Comparison of ENCODE assay signal across 18 cellular contexts in genomic region chr1:221141606-221142285, GRCh38.
DNase-seq lines count a peak whose midpoint lies in the region; ATAC-seq and TF ChIP-seq lines count a peak whose summit lies in the region.
"Had no signal": no experiment of that assay in that cellular context is flagged by ENCODE, and none has a peak within 500 bp of the region (broad histone marks: within the 10 kb centered on the region; RNA-seq: fewer than 3 reads in every experiment).

No MANE protein-coding gene starts in this region.

- H2BK15ac ChIP-seq in mesenchymal stem cell (ENCODE audit: low read depth, poor library complexity, severe bottlenecking): no peak overlapping the region

- TF ChIP-seq CTCF in retinal pigment epithelial cell (conservative IDR thresholded peaks at IDR 0.05; ENCODE audit: low read depth, low read length): no peak

- H4K91ac ChIP-seq in mesenchymal stem cell (ENCODE audit: low read length): no peak overlapping the region

- no peak overlapping the region for H3K27ac ChIP-seq in mesenchymal stem cell (ENCODE audit: low read length, poor library complexity, severe bottlenecking)
- H3K27ac ChIP-seq: BLaER1 had no signal

- ATAC-seq in stimulated activated effector memory CD8-positive, alpha-beta T cell treated with anti-CD3 and anti-CD28 coated beads, Interleukin-12 subunit alpha, Interleukin-12 subunit beta, amount 100 ng/mL, for 72 hours: no peak
- ATAC-seq in activated naive CD4-positive, alpha-beta T cell treated with anti-CD3 and anti-CD28 coated beads, Interleukin-2, amount 50 U/mL, for 72 hours: no peak
- no peak for ATAC-seq in HG02852 (IDR thresholded peaks at IDR 0.05; ENCODE audit: unreplicated experiment)
- ATAC-seq: GM12878, SK-N-SH treated with all-trans-retinoic acid at 6 μM for 48 hours had no signal

- peak overlapping the region in 1 of 2 experiments; percentile 29 for H2BK12ac ChIP-seq in mesenchymal stem cell (ENCODE audit: low read length in 2 of 2)

- H3K4me3 ChIP-seq in mesenchymal stem cell (ENCODE audit: insufficient read depth in 1 of 2, low read depth in 1 of 2, low read length in 2 of 2): no peak overlapping the region
- H3K4me3 ChIP-seq in retinal pigment epithelial cell (ENCODE audit: low read length): no peak overlapping the region
- H3K4me3 ChIP-seq: BLaER1, GM12878 had no signal

- no peak overlapping the region for H2BK5ac ChIP-seq in mesenchymal stem cell (ENCODE audit: low read depth, low read length, poor library complexity, severe bottlenecking)

- H3K4me1 ChIP-seq in mesenchymal stem cell (ENCODE audit: control insufficient read depth, insufficient read depth, low read depth, low read length): peaks cover 2% of the 10 kb centered on the region
- H3K4me1 ChIP-seq: BLaER1 had no signal

- peaks cover 7% of the 10 kb centered on the region for H3K9me3 Mint-ChIP-seq in stimulated activated effector memory CD8-positive, alpha-beta T cell treated with anti-CD3 and anti-CD28 coated beads, Interleukin-12 subunit alpha, Interleukin-12 subunit beta, amount 100 ng/mL, for 72 hours
- peaks cover 11 to 16% of the 10 kb centered on the region in 2 donors for H3K9me3 Mint-ChIP-seq in activated naive CD4-positive, alpha-beta T cell treated with anti-CD3 and anti-CD28 coated beads, Interleukin-2, amount 50 U/mL, for 72 hours

- H3K9ac ChIP-seq in mesenchymal stem cell (ENCODE audit: low read length): no peak overlapping the region
- H3K9ac ChIP-seq: BLaER1 had no signal

- no peak overlapping the region for H3K18ac ChIP-seq in mesenchymal stem cell (ENCODE audit: low read depth in 1 of 2, low read length in 2 of 2)

- no peaks in the 10 kb centered on the region for H3K36me3 Mint-ChIP-seq in stimulated activated effector memory CD8-positive, alpha-beta T cell treated with anti-CD3 and anti-CD28 coated beads, Interleukin-12 subunit alpha, Interleukin-12 subunit beta, amount 100 ng/mL, for 72 hours
- H3K36me3 Mint-ChIP-seq in activated naive CD4-positive, alpha-beta T cell treated with anti-CD3 and anti-CD28 coated beads, Interleukin-2, amount 50 U/mL, for 72 hours: peaks cover 5 to 11% of the 10 kb centered on the region in 2 donors
- H3K36me3 Mint-ChIP-seq: CD8-positive, alpha-beta memory T cell had no signal

- no peaks in the 10 kb centered on the region for H3K27me3 ChIP-seq in mesenchymal stem cell (ENCODE audit: control insufficient read depth in 1 of 2, insufficient read depth in 1 of 2, low read length in 2 of 2)
- H3K27me3 ChIP-seq: BLaER1 had no signal

- H3K27ac Mint-ChIP-seq in stimulated activated effector memory CD8-positive, alpha-beta T cell treated with anti-CD3 and anti-CD28 coated beads, Interleukin-12 subunit alpha, Interleukin-12 subunit beta, amount 100 ng/mL, for 72 hours: no peak overlapping the region
- no peak overlapping the region for H3K27ac Mint-ChIP-seq in activated naive CD4-positive, alpha-beta T cell treated with anti-CD3 and anti-CD28 coated beads, Interleukin-2, amount 50 U/mL, for 72 hours
- H3K27ac Mint-ChIP-seq: CD8-positive, alpha-beta memory T cell had no signal

- H3K4me3 Mint-ChIP-seq in stimulated activated effector memory CD8-positive, alpha-beta T cell treated with anti-CD3 and anti-CD28 coated beads, Interleukin-12 subunit alpha, Interleukin-12 subunit beta, amount 100 ng/mL, for 72 hours: no peak overlapping the region
- H3K4me3 Mint-ChIP-seq: CD8-positive, alpha-beta memory T cell had no signal

- H3K79me1 ChIP-seq in mesenchymal stem cell (replicated peaks; ENCODE audit: low read length, poor library complexity, severe bottlenecking): no peaks in the 10 kb centered on the region

- no peaks in the 10 kb centered on the region for H3K36me3 ChIP-seq in mesenchymal stem cell (ENCODE audit: control insufficient read depth in 1 of 2, insufficient read depth in 2 of 2, low read depth in 1 of 2, low read length in 2 of 2)
- H3K36me3 ChIP-seq: BLaER1 had no signal

- no peak overlapping the region for H3K4me2 ChIP-seq in mesenchymal stem cell (ENCODE audit: low read length, poor library complexity, severe bottlenecking)
- H3K4me2 ChIP-seq: BLaER1 had no signal

- H2BK120ac ChIP-seq in mesenchymal stem cell (ENCODE audit: low read depth, low read length): no peak overlapping the region

- no peaks in the 10 kb centered on the region for H3K4me1 Mint-ChIP-seq in stimulated activated effector memory CD8-positive, alpha-beta T cell treated with anti-CD3 and anti-CD28 coated beads, Interleukin-12 subunit alpha, Interleukin-12 subunit beta, amount 100 ng/mL, for 72 hours
- H3K4me1 Mint-ChIP-seq: CD8-positive, alpha-beta memory T cell had no signal

- no peak overlapping the region for H2AK5ac ChIP-seq in mesenchymal stem cell (ENCODE audit: low read length, severe bottlenecking)

- H4K8ac ChIP-seq in mesenchymal stem cell (ENCODE audit: low read length): no peak overlapping the region

- no peak overlapping the region for H3K4ac ChIP-seq in mesenchymal stem cell (ENCODE audit: low read depth in 1 of 2, low read length in 2 of 2)

- WGBS in mesenchymal stem cell: 47% methylated on average over 5 of the region's 6 CpGs

- no peak overlapping the region for H2AFZ ChIP-seq in mesenchymal stem cell (ENCODE audit: low read depth, low read length)

- H3K23ac ChIP-seq in mesenchymal stem cell (ENCODE audit: low read length in 2 of 2): no peak overlapping the region

- no peak overlapping the region for H3K14ac ChIP-seq in mesenchymal stem cell (ENCODE audit: low read length in 2 of 2)

- DNase-seq in ELF-1 (ENCODE audit: low read depth, low spot score): peak; percentile 9
- peak; percentile 65 for DNase-seq in dermis blood vessel endothelial cell
- peak; percentile 35 for DNase-seq in mesenchymal stem cell
- DNase-seq in retinal pigment epithelial cell (ENCODE audit: low read depth): peak; percentile 72
- no peak for DNase-seq in stimulated activated effector memory CD8-positive, alpha-beta T cell treated with anti-CD3 and anti-CD28 coated beads, Interleukin-12 subunit alpha, Interleukin-12 subunit beta, amount 100 ng/mL, for 72 hours (ENCODE audit: low spot score in 2 of 2)
- no peak for DNase-seq in NCI-H524 (lab: John Stamatoyannopoulos, UW)
- DNase-seq in activated naive CD4-positive, alpha-beta T cell treated with anti-CD3 and anti-CD28 coated beads, Interleukin-2, amount 50 U/mL, for 72 hours (ENCODE audit: low spot score in 2 of 2): no peak
- DNase-seq: CD8-positive, alpha-beta memory T cell; DMS79 treated with DMSO at 0.1 percent for 48 hours; GDM1; NCI-H1092; NCI-H2081 treated with DMSO at 0.1 percent for 48 hours; NCI-H526 treated with DMSO at 0.1 percent for 48 hours; SHP77 treated with DMSO at 0.1 percent for 48 hours had no signal

- peaks cover 5% of the 10 kb centered on the region for H3K9me3 ChIP-seq in mesenchymal stem cell (ENCODE audit: control insufficient read depth, low read length)
- H3K9me3 ChIP-seq: BLaER1 had no signal

Comparison
In these comparisons a context has a peak if more than half of its experiments do, and no peak if none do; other contexts are left out.
1. DNase-seq: peak in ELF-1 (single experiment), dermis blood vessel endothelial cell (single experiment), mesenchymal stem cell (single experiment) and retinal pigment epithelial cell (single experiment); none in stimulated activated effector memory CD8-positive, alpha-beta T cell treated with anti-CD3 and anti-CD28 coated beads, Interleukin-12 subunit alpha, Interleukin-12 subunit beta, amount 100 ng/mL, for 72 hours (0 of 2), NCI-H524 (0 of 2) and activated naive CD4-positive, alpha-beta T cell treated with anti-CD3 and anti-CD28 coated beads, Interleukin-2, amount 50 U/mL, for 72 hours (0 of 2).